24 cellular contexts compared by ENCODE assay signal in genomic region chr17:7511108-7511507, GRCh38. TPM values are rescaled to one million over a fixed set of nuclear protein-coding genes. Genes with fewer than 3 reads are reported as not detected.
A peak's percentile ranks its signal among the peaks of the same experiment; 100 is the strongest.
DNase-seq lines count a peak whose midpoint lies in the region; ATAC-seq and TF ChIP-seq lines count a peak whose summit lies in the region.
"Had no signal": no experiment of that assay in that cellular context is flagged by ENCODE, and none has a peak within 500 bp of the region (broad histone marks: within the 10 kb centered on the region; RNA-seq: fewer than 3 reads in every experiment).

No MANE protein-coding gene starts in this region.

- no peak overlapping the region for H3K4me3 ChIP-seq in HEK293 (ENCODE audit: low read depth, low read length)
- H3K4me3 ChIP-seq: skin epidermis had no signal

- TF ChIP-seq CTCF in HEK293 (tag by site-specific recombination; IDR thresholded peaks at IDR 0.05) = no peak

- CTCF ChIA-PET in HEK293 (lab: Yijun Ruan, JAX) = interaction anchor here (0.8 kb wide), 2 partner anchors 49 to 50 kb away, joined by 3 read pairs; no protein-coding TSS in a partner anchor

- peak; percentile 12 for ATAC-seq in activated naive CD8-positive, alpha-beta T cell treated with anti-CD3 and anti-CD28 coated beads, Interleukin-2, amount 10 ng/mL, durations not matched to agents 7 days and 5 days (ENCODE audit: low read depth)
- ATAC-seq in memory B cell (ENCODE audit: low read depth) (no peak), HG03521 (IDR thresholded peaks at IDR 0.05; ENCODE audit: unreplicated experiment) (no peak)
- ATAC-seq: PC-3 had no signal

- peaks cover 80 to 91% of the 10 kb centered on the region in 2 experiments for H3K36me3 ChIP-seq in HEK293 (ENCODE audit: control insufficient read depth in 2 of 2, insufficient read depth in 1 of 2, low read length in 2 of 2)

- H3K4me1 ChIP-seq in HEK293 (ENCODE audit: control insufficient read depth, insufficient read depth, low read length) = no peaks in the 10 kb centered on the region
- H3K4me1 ChIP-seq: Caco-2 had no signal

- H3K27ac Mint-ChIP-seq in activated naive CD8-positive, alpha-beta T cell treated with anti-CD3 and anti-CD28 coated beads, Interleukin-2, amount 10 ng/mL, durations not matched to agents 7 days and 5 days = no peak overlapping the region
- peak overlapping the region; percentile 79 for H3K27ac Mint-ChIP-seq in memory B cell

- H3K27ac ChIP-seq in HEK293 (ENCODE audit: extremely low read depth, low read depth, low read length) = no peak overlapping the region
- H3K27ac ChIP-seq: WERI-Rb-1 had no signal

- POLR2A ChIA-PET in HEK293 (lab: Yijun Ruan, JAX) = interaction anchor here (1.2 kb wide), 1 partner anchor 155 kb away, joined by 3 read pairs; no protein-coding TSS in a partner anchor
- POLR2A ChIA-PET in activated naive CD8-positive, alpha-beta T cell treated with anti-CD3 and anti-CD28 coated beads, Interleukin-2, amount 10 ng/mL, durations not matched to agents 7 days and 5 days (lab: Charles Lee) = interaction anchor here (1.5 kb wide), 1 partner anchor 51 kb away, joined by 3 read pairs; no protein-coding TSS in a partner anchor

- H3K27me3 Mint-ChIP-seq in activated naive CD8-positive, alpha-beta T cell treated with anti-CD3 and anti-CD28 coated beads, Interleukin-2, amount 10 ng/mL, durations not matched to agents 7 days and 5 days = no peaks in the 10 kb centered on the region
- H3K27me3 Mint-ChIP-seq in memory B cell = no peaks in the 10 kb centered on the region

- H3K36me3 Mint-ChIP-seq in activated naive CD8-positive, alpha-beta T cell treated with anti-CD3 and anti-CD28 coated beads, Interleukin-2, amount 10 ng/mL, durations not matched to agents 7 days and 5 days = peaks cover 44% of the 10 kb centered on the region
- H3K36me3 Mint-ChIP-seq in memory B cell = peaks cover 44% of the 10 kb centered on the region

- peaks cover 8% of the 10 kb centered on the region for H3K4me1 Mint-ChIP-seq in activated naive CD8-positive, alpha-beta T cell treated with anti-CD3 and anti-CD28 coated beads, Interleukin-2, amount 10 ng/mL, durations not matched to agents 7 days and 5 days
- H3K4me1 Mint-ChIP-seq in memory B cell = no peaks in the 10 kb centered on the region

- H3K4me3 Mint-ChIP-seq in activated naive CD8-positive, alpha-beta T cell treated with anti-CD3 and anti-CD28 coated beads, Interleukin-2, amount 10 ng/mL, durations not matched to agents 7 days and 5 days = no peak overlapping the region
- no peak overlapping the region for H3K4me3 Mint-ChIP-seq in memory B cell

- H3K9me3 ChIP-seq in HEK293 (ENCODE audit: control insufficient read depth, insufficient read depth, low read depth, low read length) = no peaks in the 10 kb centered on the region
- H3K9me3 ChIP-seq: Caco-2 had no signal

- H3K9me3 Mint-ChIP-seq in activated naive CD8-positive, alpha-beta T cell treated with anti-CD3 and anti-CD28 coated beads, Interleukin-2, amount 10 ng/mL, durations not matched to agents 7 days and 5 days = no peaks in the 10 kb centered on the region
- H3K9me3 Mint-ChIP-seq in memory B cell = no peaks in the 10 kb centered on the region

- DNase-seq in activated naive CD8-positive, alpha-beta T cell treated with anti-CD3 and anti-CD28 coated beads, Interleukin-2, amount 10 ng/mL, durations not matched to agents 7 days and 5 days = no peak
- DNase-seq in memory B cell (ENCODE audit: low spot score in 2 of 2) (no peak), glomerular visceral epithelial cell (ENCODE audit: extremely low spot score) (no peak), kidney tubule cell (ENCODE audit: low spot score) (no peak)
- DNase-seq: activated CD4-positive, alpha-beta T cell treated with anti-CD3 and anti-CD28 coated beads, Interleukin-2, amount 50 U/mL, for 48 hours; activated T-cell treated with anti-CD3 and anti-CD28 coated beads, Interleukin-2, amount 50 U/mL, for 1 hour; Caco-2; central memory CD4-positive, alpha-beta T cell; effector memory CD4-positive, alpha-beta T cell; hypothalamus; mammary epithelial cell; NCI-H1436 treated with DMSO at 0.1 percent for 48 hours; NCI-H82; PC-3; stimulated activated CD4-positive, alpha-beta T cell treated with anti-CD3 and anti-CD28 coated beads, Interleukin-4, amount 100 ng/mL, for 24 hours; T-helper 2 cell; WERI-Rb-1 had no signal

TF ChIP-seq in HEK293, 187 proteins besides CTCF, POLR2A, EP300 and RAD21:
- TF ChIP-seq, protein P1, sequence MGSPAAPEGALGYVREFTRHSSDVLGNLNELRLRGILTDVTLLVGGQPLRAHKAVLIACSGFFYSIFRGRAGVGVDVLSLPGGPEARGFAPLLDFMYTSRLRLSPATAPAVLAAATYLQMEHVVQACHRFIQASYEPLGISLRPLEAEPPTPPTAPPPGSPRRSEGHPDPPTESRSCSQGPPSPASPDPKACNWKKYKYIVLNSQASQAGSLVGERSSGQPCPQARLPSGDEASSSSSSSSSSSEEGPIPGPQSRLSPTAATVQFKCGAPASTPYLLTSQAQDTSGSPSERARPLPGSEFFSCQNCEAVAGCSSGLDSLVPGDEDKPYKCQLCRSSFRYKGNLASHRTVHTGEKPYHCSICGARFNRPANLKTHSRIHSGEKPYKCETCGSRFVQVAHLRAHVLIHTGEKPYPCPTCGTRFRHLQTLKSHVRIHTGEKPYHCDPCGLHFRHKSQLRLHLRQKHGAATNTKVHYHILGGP (tag by site-specific recombination; IDR thresholded peaks at IDR 0.05) = no peak
- no peak for TF ChIP-seq ZNF398 (tag by site-specific recombination; IDR thresholded peaks at IDR 0.05)
- peak; percentile 68 for TF ChIP-seq ZFHX2 (tag by site-specific recombination; conservative IDR thresholded peaks at IDR 0.05)
- no peak for TF ChIP-seq KLF1 (tag by site-specific recombination; IDR thresholded peaks at IDR 0.05)
- no peak for TF ChIP-seq GLI4 (tag by site-specific recombination; IDR thresholded peaks at IDR 0.05)
- peak; percentile 72 for TF ChIP-seq EGR2 (tag by site-specific recombination; IDR thresholded peaks at IDR 0.05; ENCODE audit: low read depth)
TF ChIP-seq in HEK293: peak in this region for 2.

RNA-seq across cellular contexts. Expression of gene POLR2A, which starts 26.9 kb away (rescaled TPM):
- total RNA-seq in activated naive CD8-positive, alpha-beta T cell treated with anti-CD3 and anti-CD28 coated beads, Interleukin-2, amount 10 ng/mL, durations not matched to agents 7 days and 5 days = 100 to 1,000 TPM; 192 to 214 TPM

RNA-seq across cellular contexts. Expression of gene SLC35G6, which starts 29.9 kb away (rescaled TPM):
- not detected for total RNA-seq in activated naive CD8-positive, alpha-beta T cell treated with anti-CD3 and anti-CD28 coated beads, Interleukin-2, amount 10 ng/mL, durations not matched to agents 7 days and 5 days
- total RNA-seq: Caco-2, fibroblast of lung, M059J, mammary epithelial cell, PC-3, posterior vena cava, subcutaneous adipose tissue had no signal

RNA-seq across cellular contexts. Expression of gene ZBTB4, which starts 31.7 kb away (rescaled TPM):
- total RNA-seq in activated naive CD8-positive, alpha-beta T cell treated with anti-CD3 and anti-CD28 coated beads, Interleukin-2, amount 10 ng/mL, durations not matched to agents 7 days and 5 days = 10 to 100 TPM; 56.0 to 58.6 TPM

RNA-seq across cellular contexts. Expression of gene TNFSF12, which starts 37.8 kb away (rescaled TPM):
- 10 to 100 TPM; 93.0 to 95.7 TPM for total RNA-seq in activated naive CD8-positive, alpha-beta T cell treated with anti-CD3 and anti-CD28 coated beads, Interleukin-2, amount 10 ng/mL, durations not matched to agents 7 days and 5 days
- total RNA-seq: Caco-2 had no signal

RNA-seq across cellular contexts. Expression of gene TNFSF13, which starts 47.4 kb away (rescaled TPM):
- total RNA-seq in activated naive CD8-positive, alpha-beta T cell treated with anti-CD3 and anti-CD28 coated beads, Interleukin-2, amount 10 ng/mL, durations not matched to agents 7 days and 5 days = 1 to 10 TPM; 8.2 to 8.4 TPM
